8 cellular contexts compared by ENCODE assay signal in the genomic region with DNA sequence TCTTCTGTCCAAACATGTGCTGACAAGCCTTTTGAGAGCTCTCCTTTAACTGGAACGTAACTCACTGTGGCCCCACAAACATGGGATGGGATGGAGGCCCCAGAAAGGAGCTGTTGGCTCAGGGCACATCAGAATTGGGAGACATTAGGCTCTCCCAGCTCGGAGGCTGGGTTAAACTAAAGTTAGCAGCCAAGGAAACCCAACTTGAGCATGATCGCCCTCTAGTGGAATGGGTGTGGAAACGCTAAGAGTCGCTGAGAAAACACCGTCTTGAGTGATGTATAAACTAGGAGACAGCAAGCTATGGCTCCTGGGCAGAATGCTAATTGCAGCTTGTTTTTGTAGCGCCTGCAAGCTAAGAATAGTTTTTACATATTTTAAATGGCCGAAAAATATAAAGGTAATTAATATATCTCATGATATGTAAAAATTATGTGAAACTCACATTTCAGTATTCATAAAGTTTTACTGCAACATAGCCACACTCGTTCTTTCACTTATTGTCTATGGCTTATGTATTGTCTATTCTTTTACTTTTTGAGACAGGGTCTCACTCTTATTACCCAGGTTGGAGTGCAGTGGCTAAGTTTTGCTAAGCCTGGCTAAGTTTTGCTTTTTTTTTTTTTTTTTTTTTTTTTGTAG.
DNase-seq lines count a peak whose midpoint lies in the region; ATAC-seq, FAIRE-seq and TF ChIP-seq lines count a peak whose summit lies in the region.

No MANE protein-coding gene starts in this region.

- H2AFZ ChIP-seq in H1 (ENCODE audit: low read length) = no peak overlapping the region

- H3K18ac ChIP-seq in H1 (ENCODE audit: extremely low read depth, low read length) = no peak overlapping the region
- no peak overlapping the region for H3K18ac ChIP-seq in mesendoderm (ENCODE audit: low read length)

- no peak overlapping the region for H2BK12ac ChIP-seq in H1 (ENCODE audit: low read depth, low read length)

- H2BK15ac ChIP-seq in H1 (ENCODE audit: low read length) (no peak overlapping the region), mesendoderm (replicated peaks; ENCODE audit: low read depth) (no peak overlapping the region)

- no peak overlapping the region for H2BK120ac ChIP-seq in H1 (replicated peaks; ENCODE audit: low read depth, low read length)
- H2BK120ac ChIP-seq in mesendoderm (ENCODE audit: low read depth, low read length) = no peak overlapping the region

- no peak overlapping the region for H2BK20ac ChIP-seq in H1 (ENCODE audit: low read length)

- TF ChIP-seq POLR2A in H1 (IDR thresholded peaks at IDR 0.05; ENCODE audit: control extremely low read depth in 1 of 2, low read depth in 2 of 2, low read length in 2 of 2) (no peak; a peak in 1 of 3 replicates), suprapubic skin (IDR thresholded peaks at IDR 0.05) (no peak)

- no peak overlapping the region for H3K23ac ChIP-seq in H1 (ENCODE audit: insufficient read length)
- H3K23ac ChIP-seq in mesendoderm (ENCODE audit: low read length) = no peak overlapping the region

- H3K23me2 ChIP-seq in H1 (ENCODE audit: low read depth, low read length) = no peaks in the 10 kb centered on the region

- H3K4me1 ChIP-seq in H1 (replicated peaks in 1 of 4; ENCODE audit: control insufficient read depth in 3 of 4, insufficient read depth in 4 of 4, low read length in 3 of 4) (peaks cover 0 to 3% (median 0%) of the 10 kb centered on the region in 4 experiments; a peak in 1 of 7 replicates), mesendoderm (ENCODE audit: control insufficient read depth, low read depth, low read length) (no peaks in the 10 kb centered on the region), suprapubic skin (peaks cover 24% of the 10 kb centered on the region)

- H2BK5ac ChIP-seq in H1 (ENCODE audit: low read depth, low read length) (no peak overlapping the region), mesendoderm (ENCODE audit: low read length) (no peak overlapping the region)

- no peak overlapping the region for H3K4ac ChIP-seq in H1 (replicated peaks; ENCODE audit: insufficient read length, low read depth, low read length)
- H3K4ac ChIP-seq in mesendoderm (ENCODE audit: low read depth, low read length) = no peak overlapping the region

- TF ChIP-seq CTCF in H1 (IDR thresholded peaks at IDR 0.05; ENCODE audit: control extremely low read depth in 1 of 3, insufficient read depth in 1 of 3, low read depth in 1 of 3, low read length in 3 of 3) (peak; percentile 54 to 93 (median 83)), suprapubic skin (IDR thresholded peaks at IDR 0.05) (peak; percentile 61 to 72)

- no peaks in the 10 kb centered on the region for H3K9me3 ChIP-seq in H1 (ENCODE audit: insufficient read depth in 2 of 2, low read depth in 1 of 2, low read length in 1 of 2)
- H3K9me3 ChIP-seq in suprapubic skin = no peaks in the 10 kb centered on the region

- H4K91ac ChIP-seq in H1 (replicated peaks; ENCODE audit: insufficient read length, low read length) = no peak overlapping the region

- H3K4me2 ChIP-seq in H1 (ENCODE audit: insufficient read depth in 1 of 2, low read depth in 2 of 2, low read length in 2 of 2) (no peak overlapping the region), mesendoderm (ENCODE audit: low read length) (no peak overlapping the region)

- H3K14ac ChIP-seq in H1 (ENCODE audit: insufficient read length) = no peak overlapping the region

- H3K9ac ChIP-seq in H1 (replicated peaks in 1 of 4; ENCODE audit: extremely low read depth in 1 of 4, low read depth in 3 of 4, low read length in 3 of 4) (no peak overlapping the region), mesendoderm (ENCODE audit: low read length) (no peak overlapping the region)

- H4K8ac ChIP-seq in H1 (ENCODE audit: extremely low read depth, insufficient read depth, low read length) (no peak overlapping the region), mesendoderm (ENCODE audit: low read depth, low read length) (no peak overlapping the region)

- peak; percentile 99 for FAIRE-seq in H1 (lab: Jason Lieb, UNC)

- H4K5ac ChIP-seq in H1 (ENCODE audit: insufficient read length, low read depth, low read length) = no peak overlapping the region
- no peak overlapping the region for H4K5ac ChIP-seq in mesendoderm (ENCODE audit: low read length)

- H3K4me3 ChIP-seq in H1 (ENCODE audit: extremely low read depth in 1 of 4, insufficient read depth in 2 of 4, low read depth in 3 of 4, low read length in 4 of 4) (no peak overlapping the region), mesendoderm (ENCODE audit: low read length) (no peak overlapping the region), suprapubic skin (no peak overlapping the region)

- WGBS in H1 (ENCODE audit: extremely low coverage in 1 of 2, insufficient coverage in 1 of 2, insufficient read length in 1 of 2, insufficient replicate concordance in 2 of 2, low coverage in 1 of 2, low lambda C conversion rate in 2 of 2, missing lambda C conversion rate in 1 of 2), 2 experiments = 22% methylated on average over 9 of the region's 9 CpGs; no CpG with 5 or more reads in 1 of the 2 experiments
- WGBS in mesendoderm (ENCODE audit: extremely low coverage, insufficient coverage, low lambda C conversion rate) = no CpG with 5 or more reads among the region's 9 CpGs
- 15% methylated on average over 9 of the region's 9 CpGs for WGBS in suprapubic skin

- DNase-seq in Daoy (ENCODE audit: low read depth) = peak; percentile 74
- DNase-seq in NCI-H446 (lab: John Stamatoyannopoulos, UW) = peak; percentile 88 to 95
- peak; percentile 59 for DNase-seq in activated CD4-positive, alpha-beta T cell treated with anti-CD3 and anti-CD28 coated beads for 48 hours
- peak; percentile 51 to 76 for DNase-seq in H1 (ENCODE audit: low read depth in 1 of 2, low spot score in 2 of 2)
- DNase-seq in mesendoderm = peak; percentile 92
- peak in 1 of 2 donors; percentile 64 for DNase-seq in suprapubic skin (ENCODE audit: low spot score in 2 of 2)

- no peak overlapping the region for H3K27ac ChIP-seq in H1 (ENCODE audit: low read depth, low read length)
- H3K27ac ChIP-seq in mesendoderm (ENCODE audit: low read depth, low read length) = no peak overlapping the region
- H3K27ac ChIP-seq in suprapubic skin = no peak overlapping the region

- peak; percentile 58 to 72 for TF ChIP-seq RAD21 in H1 (IDR thresholded peaks at IDR 0.05 in 1 of 2, conservative IDR thresholded peaks at IDR 0.05 in 1 of 2; ENCODE audit: low read depth in 2 of 2, low read length in 2 of 2)

- no peaks in the 10 kb centered on the region for H4K20me1 ChIP-seq in H1 (replicated peaks in 1 of 2; ENCODE audit: control insufficient read depth in 1 of 2, insufficient read depth in 2 of 2, low read length in 2 of 2)

- H3K79me1 ChIP-seq in H1 (ENCODE audit: low read depth, low read length) (no peaks in the 10 kb centered on the region), mesendoderm (ENCODE audit: low read length) (no peaks in the 10 kb centered on the region)

- TF ChIP-seq EP300 in H1 (IDR thresholded peaks at IDR 0.05; ENCODE audit: borderline replicate concordance in 1 of 2, low read depth in 2 of 2, low read length in 2 of 2) (no peak), suprapubic skin (IDR thresholded peaks at IDR 0.05) (no peak)

- peak; percentile 64 for ATAC-seq in HG02852 (IDR thresholded peaks at IDR 0.05; ENCODE audit: unreplicated experiment)
- no peak for ATAC-seq in HG03378 (IDR thresholded peaks at IDR 0.05; ENCODE audit: unreplicated experiment)

- H2AK5ac ChIP-seq in H1 (ENCODE audit: low read depth, low read length) (no peak overlapping the region), mesendoderm (ENCODE audit: low read length) (no peak overlapping the region)

- CTCF ChIA-PET in H1 (lab: Charles Lee; ENCODE audit: partially characterized antibody) = interaction anchor here (0.6 to 6.0 kb wide), 61 partner anchors 10 to 916 kb away, joined by 3 to 130 read pairs (median 5); no protein-coding TSS in a partner anchor

- POLR2A ChIA-PET in H1 (lab: Charles Lee; ENCODE audit: partially characterized antibody) = interaction anchor here (0.7 to 1.3 kb wide), 4 partner anchors 13 to 1339 kb away, joined by 3 to 4 read pairs (median 3); a partner anchor contains a TSS

- H3K79me2 ChIP-seq in H1 (ENCODE audit: control insufficient read depth in 1 of 2, insufficient read depth in 2 of 2, low read length in 2 of 2) (no peaks in the 10 kb centered on the region), mesendoderm (ENCODE audit: control insufficient read depth, insufficient read depth, low read length) (no peaks in the 10 kb centered on the region)

- H3K56ac ChIP-seq in H1 (replicated peaks; ENCODE audit: insufficient read length, low read depth, low read length) (no peak overlapping the region), mesendoderm (ENCODE audit: low read length) (no peak overlapping the region)

- H3K27me3 ChIP-seq in H1 (replicated peaks in 1 of 4; ENCODE audit: control insufficient read depth in 3 of 4, extremely low read depth in 1 of 4, insufficient read depth in 3 of 4, low read length in 3 of 4) = no peaks in the 10 kb centered on the region
- no peaks in the 10 kb centered on the region for H3K27me3 ChIP-seq in mesendoderm (ENCODE audit: insufficient read depth, low read length, poor library complexity)
- H3K27me3 ChIP-seq in suprapubic skin = no peaks in the 10 kb centered on the region

- H3K36me3 ChIP-seq in H1 (ENCODE audit: control insufficient read depth in 2 of 4, insufficient read depth in 4 of 4, low read length in 3 of 4) (no peaks in the 10 kb centered on the region), mesendoderm (ENCODE audit: control insufficient read depth, insufficient read depth, low read length) (no peaks in the 10 kb centered on the region), suprapubic skin (no peaks in the 10 kb centered on the region)

TF ChIP-seq in H1, 55 proteins besides CTCF, POLR2A, EP300 and RAD21 (continues in another document):
- TF ChIP-seq SIRT6 (IDR thresholded peaks at IDR 0.05; ENCODE audit: low read length) (no peak), KDM1A (IDR thresholded peaks at IDR 0.05; ENCODE audit: borderline replicate concordance, low read length) (no peak), CBX5 (IDR thresholded peaks at IDR 0.05; ENCODE audit: low read depth, low read length) (no peak), SP2 (IDR thresholded peaks at IDR 0.05; ENCODE audit: low read length) (no peak), POLR2AphosphoS5 (IDR thresholded peaks at IDR 0.05; ENCODE audit: low read depth, low read length) (no peak), RXRA (IDR thresholded peaks at IDR 0.05; ENCODE audit: insufficient read depth, low read depth, low read length) (no peak), RNF2 (IDR thresholded peaks at IDR 0.05; ENCODE audit: borderline replicate concordance, low read depth, low read length, missing control alignments, poor library complexity, severe bottlenecking) (no peak), TEAD4 (IDR thresholded peaks at IDR 0.05; ENCODE audit: low read depth, low read length) (no peak), YY1 (IDR thresholded peaks at IDR 0.05; ENCODE audit: low read depth, low read length) (peak; percentile 59; the same call in 1 of the 2 replicates), SAP30 (IDR thresholded peaks at IDR 0.05; ENCODE audit: insufficient read depth, insufficient replicate concordance, low read length) (no peak), TCF12 (IDR thresholded peaks at IDR 0.05; ENCODE audit: low read depth, low read length) (no peak), KDM5A (IDR thresholded peaks at IDR 0.05; ENCODE audit: low read length) (no peak), SP4 (IDR thresholded peaks at IDR 0.05; ENCODE audit: low read length) (no peak)
